ENCODE assay signal across 11 cellular contexts in genomic region chr7:76225379-76225778, GRCh38. TPM values are rescaled to one million over a fixed set of nuclear protein-coding genes. Genes with fewer than 3 reads are reported as not detected.
A peak's percentile ranks its signal among the peaks of the same experiment; 100 is the strongest.
DNase-seq lines count a peak whose midpoint lies in the region; ATAC-seq and TF ChIP-seq lines count a peak whose summit lies in the region.
"Had no signal": no experiment of that assay in that cellular context is flagged by ENCODE, and none has a peak within 500 bp of the region (broad histone marks: within the 10 kb centered on the region; RNA-seq: fewer than 3 reads in every experiment).

No MANE protein-coding gene starts in this region.

- TF ChIP-seq CTCF in liver (IDR thresholded peaks at IDR 0.05; ENCODE audit: low read depth, low read length, missing input control) (no peak), omental fat pad (IDR thresholded peaks at IDR 0.05) (no peak)

- CTCF ChIA-PET in activated naive CD4-positive, alpha-beta T cell treated with anti-CD3 and anti-CD28 coated beads for 36 hours (lab: Charles Lee) = no interaction called here

- H3K9me3 Mint-ChIP-seq in activated naive CD4-positive, alpha-beta T cell treated with anti-CD3 and anti-CD28 coated beads for 36 hours = no peaks in the 10 kb centered on the region

- H3K4me3 Mint-ChIP-seq in activated naive CD4-positive, alpha-beta T cell treated with anti-CD3 and anti-CD28 coated beads for 36 hours = no peak overlapping the region

- WGBS in liver = 9% methylated on average over 11 of the region's 11 CpGs

- no peaks in the 10 kb centered on the region for H3K36me3 ChIP-seq in liver (ENCODE audit: control insufficient read depth in 4 of 4, insufficient read depth in 3 of 4, low read depth in 1 of 4, low read length in 3 of 4)
- H3K36me3 ChIP-seq: colonic mucosa had no signal

- H3K27me3 Mint-ChIP-seq in activated naive CD4-positive, alpha-beta T cell treated with anti-CD3 and anti-CD28 coated beads for 36 hours (ENCODE audit: low read depth) = peaks cover 32% of the 10 kb centered on the region

- no peak overlapping the region for H3K27ac ChIP-seq in liver (ENCODE audit: low read depth in 1 of 2, low read length in 2 of 2)
- H3K27ac ChIP-seq: colonic mucosa, SK-N-MC had no signal

- peaks cover 0 to 4% (median 0%) of the 10 kb centered on the region in 4 donors for H3K27me3 ChIP-seq in liver (ENCODE audit: control insufficient read depth in 4 of 4, insufficient read depth in 4 of 4, low read length in 3 of 4)
- H3K27me3 ChIP-seq: colonic mucosa had no signal

- intact Hi-C loops in activated naive CD4-positive, alpha-beta T cell treated with anti-CD3 and anti-CD28 coated beads for 36 hours (cut with micrococcal nuclease) = loop anchor here (1.0 to 2.0 kb wide), 2 partner anchors 21 to 25 kb away; partner anchors contain the start of gene SRRM3

- no peak for TF ChIP-seq RAD21 in liver (IDR thresholded peaks at IDR 0.05)

- H3K9me3 ChIP-seq in liver (ENCODE audit: control insufficient read depth in 4 of 4, low read length in 3 of 4) = no peaks in the 10 kb centered on the region
- H3K9me3 ChIP-seq: colonic mucosa had no signal

- H3K36me3 Mint-ChIP-seq in activated naive CD4-positive, alpha-beta T cell treated with anti-CD3 and anti-CD28 coated beads for 36 hours (ENCODE audit: low read depth) = no peaks in the 10 kb centered on the region

- peak; percentile 18 for DNase-seq in GDM1 (lab: John Stamatoyannopoulos, UW)
- peak; percentile 10 for DNase-seq in MV-4-11 (lab: John Stamatoyannopoulos, UW)
- peak; percentile 55 for DNase-seq in activated naive CD4-positive, alpha-beta T cell treated with anti-CD3 and anti-CD28 coated beads for 36 hours
- DNase-seq in NCI-H1436 (lab: John Stamatoyannopoulos, UW) = no peak
- DNase-seq in omental fat pad (ENCODE audit: low spot score) = no peak
- DNase-seq in NCI-H524 treated with DMSO at 0.1 percent for 48 hours (lab: John Stamatoyannopoulos, UW) = no peak
- DNase-seq in COLO668 (lab: John Stamatoyannopoulos, UW; ENCODE audit: unreplicated experiment) = no peak
- DNase-seq: colonic mucosa had no signal

- no peak overlapping the region for H3K9ac ChIP-seq in liver (ENCODE audit: low read depth in 1 of 2, low read length in 2 of 2)

- no peak overlapping the region for H3K27ac Mint-ChIP-seq in activated naive CD4-positive, alpha-beta T cell treated with anti-CD3 and anti-CD28 coated beads for 36 hours

- no peaks in the 10 kb centered on the region for H3K4me1 ChIP-seq in liver (ENCODE audit: control insufficient read depth in 4 of 4, insufficient read depth in 4 of 4, low read length in 3 of 4)
- H3K4me1 ChIP-seq: colonic mucosa had no signal

- H3K4me1 Mint-ChIP-seq in activated naive CD4-positive, alpha-beta T cell treated with anti-CD3 and anti-CD28 coated beads for 36 hours (ENCODE audit: low read depth) = no peaks in the 10 kb centered on the region

- ATAC-seq in omental fat pad (ENCODE audit: low FRiP score) = no peak

- no peak overlapping the region for H3K4me3 ChIP-seq in liver (ENCODE audit: low read depth in 1 of 3, low read length in 3 of 3)
- H3K4me3 ChIP-seq: colonic mucosa, SK-N-MC had no signal

TF ChIP-seq in liver, 16 proteins besides CTCF, POLR2A, EP300 and RAD21:
- TF ChIP-seq REST (IDR thresholded peaks at IDR 0.05) = peak; percentile 97
- TF ChIP-seq ZBTB33 (IDR thresholded peaks at IDR 0.05) = no peak
TF ChIP-seq in liver: peak in this region for 1.

RNA-seq across cellular contexts. Expression of gene SRRM3, which starts 23.7 kb away (rescaled TPM):
- not detected for total RNA-seq in activated naive CD4-positive, alpha-beta T cell treated with anti-CD3 and anti-CD28 coated beads for 36 hours
- total RNA-seq in liver (under 1 TPM in 1 of 2 donors, not detected in 1; 0.08 TPM), omental fat pad (1 to 10 TPM; 1.7 to 3.7 (median 2.4) TPM)
- polyA plus RNA-seq in liver = under 1 TPM in 1 of 2 donors, not detected in 1; 0.16 TPM
- total RNA-seq: mononuclear cell had no signal

Comparison
In these comparisons a context has a peak if more than half of its experiments do, and no peak if none do; other contexts are left out.
1. DNase-seq: peak in GDM1 (single experiment), MV-4-11 (single experiment) and activated naive CD4-positive, alpha-beta T cell treated with anti-CD3 and anti-CD28 coated beads for 36 hours (single experiment); none in NCI-H1436 (single experiment), omental fat pad (single experiment), NCI-H524 treated with DMSO at 0.1 percent for 48 hours (single experiment) and COLO668 (single experiment).